19 cellular contexts compared by ENCODE assay signal in the genomic region with DNA sequence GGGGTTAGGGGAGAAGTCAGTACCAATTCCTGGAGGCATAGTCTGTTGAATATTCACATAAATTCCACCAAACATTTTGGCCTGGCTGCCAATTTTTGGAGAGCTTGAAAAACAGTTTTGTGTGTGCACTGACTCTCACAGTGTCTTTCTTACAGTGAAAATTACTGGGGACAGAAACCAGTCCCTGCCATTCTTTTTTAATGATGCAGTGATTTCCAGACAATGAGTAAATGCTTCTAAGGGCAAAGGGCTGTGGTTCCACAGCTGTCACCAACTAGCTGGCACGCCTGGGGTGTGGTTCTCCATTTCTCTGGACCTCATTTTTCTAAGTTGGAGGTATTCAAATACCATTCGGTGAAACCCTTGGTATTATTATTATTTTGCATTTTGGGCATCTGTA.
DNase-seq lines count a peak whose midpoint lies in the region; ATAC-seq, FAIRE-seq and TF ChIP-seq lines count a peak whose summit lies in the region.
"Had no signal": no experiment of that assay in that cellular context is flagged by ENCODE, and none has a peak within 500 bp of the region (broad histone marks: within the 10 kb centered on the region; RNA-seq: fewer than 3 reads in every experiment).

No MANE protein-coding gene starts in this region.

- peak overlapping the region; percentile 51 for H3K27ac Mint-ChIP-seq in HFFc6
- peak overlapping the region; percentile 77 for H3K27ac Mint-ChIP-seq in astrocyte (ENCODE audit: unreplicated experiment)
- H3K27ac Mint-ChIP-seq: activated CD4-positive, alpha-beta T cell treated with anti-CD3 and anti-CD28 coated beads, Interleukin-2, amount 10 ng/mL, durations not matched to agents 24 days and 14 days; activated naive CD8-positive, alpha-beta T cell treated with anti-CD3 and anti-CD28 coated beads, Interleukin-2, amount 10 ng/mL, durations not matched to agents 7 days and 5 days; T-cell had no signal

- H3K4me3 ChIP-seq in ACC112 (ENCODE audit: low read depth, low read length) = peak overlapping the region; percentile 28
- H3K4me3 ChIP-seq in astrocyte (ENCODE audit: insufficient read depth, low read depth, low read length) = no peak overlapping the region
- no peak overlapping the region for H3K4me3 ChIP-seq in mucosa of descending colon

- H3K27ac ChIP-seq in ACC112 (ENCODE audit: low read depth, low read length) (peak overlapping the region; percentile 100), astrocyte (ENCODE audit: low read depth, low read length) (peak overlapping the region; percentile 32)
- H3K27ac ChIP-seq: neutrophil had no signal

- H2AFZ ChIP-seq in ACC112 (ENCODE audit: low read length, unreplicated experiment) (no peak overlapping the region), astrocyte (ENCODE audit: low read depth, low read length) (no peak overlapping the region)

- H3K4me2 ChIP-seq in astrocyte (ENCODE audit: low read length) = peak overlapping the region; percentile 40

- H3K27me3 ChIP-seq in ACC112 (ENCODE audit: insufficient read depth, low read length) (no peaks in the 10 kb centered on the region), astrocyte (ENCODE audit: insufficient read depth, low read length) (no peaks in the 10 kb centered on the region)
- H3K27me3 ChIP-seq: neutrophil had no signal

- peak overlapping the region; percentile 18 for H3K4me3 Mint-ChIP-seq in HFFc6
- H3K4me3 Mint-ChIP-seq in astrocyte (ENCODE audit: unreplicated experiment) = no peak overlapping the region
- H3K4me3 Mint-ChIP-seq: activated CD4-positive, alpha-beta T cell treated with anti-CD3 and anti-CD28 coated beads, Interleukin-2, amount 10 ng/mL, durations not matched to agents 24 days and 14 days; activated naive CD8-positive, alpha-beta T cell treated with anti-CD3 and anti-CD28 coated beads, Interleukin-2, amount 10 ng/mL, durations not matched to agents 7 days and 5 days; brain; T-cell had no signal

- no peaks in the 10 kb centered on the region for H4K20me1 ChIP-seq in astrocyte (ENCODE audit: insufficient read depth, low read length)

- DNase-seq in HFFc6 (no peak), astrocyte (ENCODE audit: low read depth) (no peak), mucosa of descending colon (no peak), DMS53 treated with DMSO at 0.1 percent for 48 hours (lab: John Stamatoyannopoulos, UW; ENCODE audit: unreplicated experiment) (no peak), NOMO-1 treated with DMSO at 0.1 percent for 48 hours (lab: John Stamatoyannopoulos, UW; ENCODE audit: unreplicated experiment) (no peak), NCI-H510A treated with DMSO at 0.1 percent for 48 hours (lab: John Stamatoyannopoulos, UW) (no peak)
- DNase-seq: activated CD4-positive, alpha-beta T cell treated with anti-CD3 and anti-CD28 coated beads, Interleukin-2, amount 10 ng/mL, durations not matched to agents 24 days and 14 days; activated naive CD8-positive, alpha-beta T cell treated with anti-CD3 and anti-CD28 coated beads, Interleukin-2, amount 10 ng/mL, durations not matched to agents 7 days and 5 days; GF-D8; KBM-7; MV-4-11; NCI-H187; stimulated activated CD4-positive, alpha-beta T cell treated with anti-CD3 and anti-CD28 coated beads, Interleukin-12 subunit alpha, Interleukin-12 subunit beta, amount 100 ng/mL, for 4 hours; T-cell had no signal

- intact Hi-C loops in mucosa of descending colon (cut with DNase I, micrococcal nuclease) = no loop called here

- ATAC-seq in mucosa of descending colon (peak; percentile 63), HG03175 (IDR thresholded peaks at IDR 0.05; ENCODE audit: unreplicated experiment) (no peak)
- ATAC-seq: T-cell had no signal

- peaks cover 92% of the 10 kb centered on the region for H3K79me2 ChIP-seq in ACC112 (ENCODE audit: control insufficient read depth, insufficient read depth, low read length, unreplicated experiment)
- no peaks in the 10 kb centered on the region for H3K79me2 ChIP-seq in astrocyte (ENCODE audit: insufficient read depth, low read length)

- no peaks in the 10 kb centered on the region for H3K9me3 Mint-ChIP-seq in HFFc6
- H3K9me3 Mint-ChIP-seq in astrocyte (ENCODE audit: unreplicated experiment) = no peaks in the 10 kb centered on the region
- H3K9me3 Mint-ChIP-seq: activated CD4-positive, alpha-beta T cell treated with anti-CD3 and anti-CD28 coated beads, Interleukin-2, amount 10 ng/mL, durations not matched to agents 24 days and 14 days; activated naive CD8-positive, alpha-beta T cell treated with anti-CD3 and anti-CD28 coated beads, Interleukin-2, amount 10 ng/mL, durations not matched to agents 7 days and 5 days; brain; T-cell had no signal

- H3K36me3 ChIP-seq in ACC112 (ENCODE audit: insufficient read depth, low read length) = no peaks in the 10 kb centered on the region
- H3K36me3 ChIP-seq in astrocyte (ENCODE audit: insufficient read depth, low read length) = no peaks in the 10 kb centered on the region
- H3K36me3 ChIP-seq in mucosa of descending colon (ENCODE audit: low read depth) = no peaks in the 10 kb centered on the region
- H3K36me3 ChIP-seq: neutrophil had no signal

- FAIRE-seq in astrocyte (lab: Jason Lieb, UNC) = no peak
- FAIRE-seq: colon had no signal

- peak overlapping the region; percentile 21 for H3K9ac ChIP-seq in astrocyte (ENCODE audit: low read length)

- peaks cover 65% of the 10 kb centered on the region for H3K4me1 Mint-ChIP-seq in HFFc6 (ENCODE audit: low read depth)
- H3K4me1 Mint-ChIP-seq in astrocyte (ENCODE audit: low read depth, unreplicated experiment) = peaks cover 67% of the 10 kb centered on the region

- H3K27me3 Mint-ChIP-seq in HFFc6 (ENCODE audit: insufficient read depth) = no peaks in the 10 kb centered on the region
- no peaks in the 10 kb centered on the region for H3K27me3 Mint-ChIP-seq in astrocyte (ENCODE audit: low read depth, unreplicated experiment)
- H3K27me3 Mint-ChIP-seq: activated naive CD8-positive, alpha-beta T cell treated with anti-CD3 and anti-CD28 coated beads, Interleukin-2, amount 10 ng/mL, durations not matched to agents 7 days and 5 days; brain; T-cell had no signal

- no peaks in the 10 kb centered on the region for H3K36me3 Mint-ChIP-seq in HFFc6 (ENCODE audit: low read depth)
- peaks cover 2% of the 10 kb centered on the region for H3K36me3 Mint-ChIP-seq in astrocyte (ENCODE audit: low read depth, unreplicated experiment)
- H3K36me3 Mint-ChIP-seq: brain, T-cell had no signal

- no peaks in the 10 kb centered on the region for H3K9me3 ChIP-seq in astrocyte (ENCODE audit: insufficient read depth, low read depth, low read length)
- no peaks in the 10 kb centered on the region for H3K9me3 ChIP-seq in mucosa of descending colon
- H3K9me3 ChIP-seq: neutrophil had no signal

- no peak for TF ChIP-seq CTCF in HFFc6 (IDR thresholded peaks at IDR 0.05)
- no peak for TF ChIP-seq CTCF in astrocyte (IDR thresholded peaks at IDR 0.05; ENCODE audit: insufficient read depth, low read depth, low read length)
- no peak for TF ChIP-seq CTCF in mucosa of descending colon (IDR thresholded peaks at IDR 0.05)

- H3K4me1 ChIP-seq in ACC112 (ENCODE audit: control insufficient read depth, insufficient read depth, low read length, unreplicated experiment) (peaks cover 91% of the 10 kb centered on the region), astrocyte (ENCODE audit: insufficient read depth, low read length) (peaks cover 29% of the 10 kb centered on the region), mucosa of descending colon (ENCODE audit: low read depth) (no peaks in the 10 kb centered on the region)
